ENCODE assay signal across 8 cellular contexts in the genomic region with DNA sequence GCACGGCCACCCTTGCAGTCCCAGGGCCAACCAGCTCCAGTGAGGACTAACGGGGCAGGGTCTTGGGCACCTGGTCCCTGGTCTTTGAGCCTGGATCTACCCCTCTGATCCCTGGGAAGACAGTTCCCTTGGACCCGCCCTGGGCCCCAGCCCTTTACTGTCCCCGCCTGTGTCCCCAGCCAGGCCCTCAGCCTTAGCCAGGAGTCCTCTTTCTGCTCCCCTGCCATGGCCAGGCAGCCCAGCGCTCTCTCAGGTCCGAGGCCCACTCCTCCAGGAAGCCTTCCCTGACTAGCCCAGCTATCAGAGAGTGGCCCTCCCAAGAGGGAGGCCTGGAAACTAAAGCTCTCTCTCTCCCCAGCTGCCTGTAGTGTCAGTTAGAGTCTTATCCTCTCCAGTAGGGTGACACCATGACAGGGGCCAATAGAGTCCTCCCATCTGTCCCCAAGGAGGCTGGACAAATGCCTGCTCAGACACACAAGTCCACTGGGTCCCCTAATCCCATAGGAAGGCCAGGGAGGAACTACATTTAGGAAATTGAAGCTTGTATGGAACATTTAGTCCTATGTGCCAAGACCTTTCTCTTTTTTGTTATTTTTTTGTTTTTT.
A peak's percentile ranks its signal among the peaks of the same experiment; 100 is the strongest.
DNase-seq lines count a peak whose midpoint lies in the region; ATAC-seq, FAIRE-seq and TF ChIP-seq lines count a peak whose summit lies in the region.
"Not testable (repeated sequence)": the region's sequence is repeated elsewhere in the genome, so short reads cannot be mapped to it uniquely, and the experiment has no call there.

No MANE protein-coding gene starts in this region.

- not testable (repeated sequence) for H3K9me3 Mint-ChIP-seq in naive B cell

- intact Hi-C loops in GM12878 (cut with micrococcal nuclease; ENCODE audit: unreplicated experiment) = not testable (repeated sequence)

- in situ Hi-C loops in GM12878 (cut with MboI) = not testable (repeated sequence)

- H3K4me2 ChIP-seq in GM12878 (ENCODE audit: control insufficient read depth, insufficient read depth) = not testable (repeated sequence)

- H2AFZ ChIP-seq in GM12878 (ENCODE audit: control insufficient read depth, low read depth, low read length) = not testable (repeated sequence)

- no CpG with 5 or more reads among the region's 6 CpGs for WGBS in GM12878 (ENCODE audit: insufficient coverage, insufficient replicate concordance, low lambda C conversion rate, missing lambda C conversion rate)

- H3K79me2 ChIP-seq in GM12878 (ENCODE audit: control insufficient read depth, insufficient read depth, low read length) = not testable (repeated sequence)

- not testable (repeated sequence) for H4K20me1 ChIP-seq in GM12878 (ENCODE audit: control insufficient read depth, insufficient read depth)

- not testable (repeated sequence) for TF ChIP-seq CTCF in GM12878 (IDR thresholded peaks at IDR 0.05 in 2 of 3, conservative IDR thresholded peaks at IDR 0.05 in 1 of 3; ENCODE audit: control insufficient read depth in 2 of 3, extremely low read depth in 1 of 3, insufficient read depth in 1 of 3, low read depth in 3 of 3, low read length in 3 of 3)

- H3K27ac ChIP-seq in GM12878 (ENCODE audit: control insufficient read depth, insufficient read depth) = not testable (repeated sequence)

- TF ChIP-seq POLR2A in GM12878 (IDR thresholded peaks at IDR 0.05; ENCODE audit: low read depth, low read length) = not testable (repeated sequence)

- H3K9ac ChIP-seq in GM12878 (ENCODE audit: control insufficient read depth, insufficient read depth, low read length) = not testable (repeated sequence)

- H3K9me3 ChIP-seq in GM12878 (replicated peaks; ENCODE audit: control insufficient read depth, insufficient read depth, low read length) = not testable (repeated sequence)

- not testable (repeated sequence) for H3K36me3 Mint-ChIP-seq in naive B cell

- SMC1A ChIA-PET in GM12878 (lab: Charles Lee; ENCODE audit: uncharacterized antibody, unreplicated experiment) = not testable (repeated sequence)

- not testable (repeated sequence) for H3K36me3 ChIP-seq in GM12878 (ENCODE audit: control insufficient read depth in 2 of 2, insufficient read depth in 2 of 2, low read length in 1 of 2)

- H3K27me3 Mint-ChIP-seq in naive B cell = not testable (repeated sequence)

- not testable (repeated sequence) for H3K4me1 ChIP-seq in GM12878 (ENCODE audit: control insufficient read depth, insufficient read depth, low read length)

- FAIRE-seq in GM12878 (lab: Jason Lieb, UNC) = not testable (repeated sequence)

- not testable (repeated sequence) for H3K4me1 Mint-ChIP-seq in naive B cell

- not testable (repeated sequence) for BruUV-seq in GM12878 (replicated peaks; lab: Mats Ljungman, UMichigan)

- H3K4me3 Mint-ChIP-seq in naive B cell = not testable (repeated sequence)

- not testable (repeated sequence) for H3K27ac Mint-ChIP-seq in naive B cell

- not testable (repeated sequence) for TF ChIP-seq RAD21 in GM12878 (IDR thresholded peaks at IDR 0.05; ENCODE audit: insufficient read depth, low read depth, low read length)

- CTCF ChIA-PET in GM12878 (lab: Yijun Ruan, JAX) = not testable (repeated sequence)

- peak; percentile 47 for ATAC-seq in GM18502 (IDR thresholded peaks at IDR 0.05; ENCODE audit: poor library complexity, unreplicated experiment)
- peak; percentile 62 for ATAC-seq in GM19351 (IDR thresholded peaks at IDR 0.05; ENCODE audit: unreplicated experiment)
- peak; percentile 33 for ATAC-seq in GM21526 (IDR thresholded peaks at IDR 0.05; ENCODE audit: low FRiP score, unreplicated experiment)
- peak; percentile 41 for ATAC-seq in HG02678 (IDR thresholded peaks at IDR 0.05; ENCODE audit: unreplicated experiment)
- ATAC-seq in HG03060 (IDR thresholded peaks at IDR 0.05; ENCODE audit: low read depth, unreplicated experiment) = peak; percentile 18
- ATAC-seq in HG03432 (IDR thresholded peaks at IDR 0.05; ENCODE audit: unreplicated experiment) = peak; percentile 43
- peak; percentile 83 for ATAC-seq in GM12878
- peak; percentile 20 to 32 for ATAC-seq in naive B cell (ENCODE audit: low read depth in 2 of 2)

- H3K27me3 ChIP-seq in GM12878 (replicated peaks in 1 of 2; ENCODE audit: control insufficient read depth in 2 of 2, insufficient read depth in 2 of 2, low read length in 1 of 2) = not testable (repeated sequence)

- not testable (repeated sequence) for DNase-seq in GM12878 (ENCODE audit: low read depth, low spot score); naive B cell

- RAD21 ChIA-PET in GM12878 (lab: Charles Lee; ENCODE audit: unreplicated experiment) = not testable (repeated sequence)

- POLR2A ChIA-PET in GM12878 (lab: Charles Lee) = not testable (repeated sequence)

- H3K4me3 ChIP-seq in GM12878 = not testable (repeated sequence)

- not testable (repeated sequence) for TF ChIP-seq EP300 in GM12878 (IDR thresholded peaks at IDR 0.05; ENCODE audit: borderline replicate concordance in 1 of 2, control insufficient read depth in 1 of 2, low read depth in 2 of 2, low read length in 2 of 2)

Comparison
In these comparisons a context has a peak if more than half of its experiments do, and no peak if none do; other contexts are left out.
1. ATAC-seq: peak in every context shown above with its lines; median percentile 83 in GM12878; 62 in GM19351; 47 in GM18502; 43 in HG03432; 41 in HG02678; 33 in GM21526; 26 in naive B cell; 18 in HG03060.